In the genomic region with DNA sequence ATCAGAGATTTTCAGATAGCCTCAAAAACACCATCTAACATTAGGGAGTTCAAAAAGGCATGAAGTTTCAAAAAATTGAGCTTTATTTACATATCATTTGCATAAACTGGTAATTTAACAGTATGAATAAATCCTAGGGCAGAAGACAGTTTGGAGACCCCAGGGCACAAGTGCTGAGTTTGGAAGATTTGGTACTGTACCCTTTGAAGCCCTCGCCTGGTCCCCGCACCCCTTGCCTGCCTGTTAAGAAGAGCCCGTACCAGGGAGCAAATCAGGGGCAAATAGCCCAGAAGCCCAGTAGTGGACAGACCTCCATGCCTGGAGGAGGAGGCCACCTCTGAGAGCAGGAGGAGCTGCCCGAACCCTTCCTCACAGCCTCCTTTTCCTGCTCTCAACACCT, we compare ENCODE assay signal across 5 cellular contexts. TPM values are rescaled to one million over a fixed set of nuclear protein-coding genes. Genes with fewer than 3 reads are reported as not detected.
"Had no signal": no experiment of that assay in that cellular context is flagged by ENCODE, and none has a peak within 500 bp of the region (broad histone marks: within the 10 kb centered on the region; RNA-seq: fewer than 3 reads in every experiment).

No MANE protein-coding gene starts in this region.

RNA-seq across cellular contexts. Expression of gene CDRT15L2, which starts 24.8 kb away (rescaled TPM):
- total RNA-seq: M059J, PC-3, Peyer's patch, SJCRH30, SK-MEL-5 had no signal
